In genomic region chrX:152915541-152916241, GRCh38 we compare ENCODE assay signal across 9 cellular contexts.
A peak's percentile ranks its signal among the peaks of the same experiment; 100 is the strongest.
DNase-seq lines count a peak whose midpoint lies in the region; ATAC-seq lines count a peak whose summit lies in the region.
"Had no signal": no experiment of that assay in that cellular context is flagged by ENCODE, and none has a peak within 500 bp of the region (broad histone marks: within the 10 kb centered on the region; RNA-seq: fewer than 3 reads in every experiment).

No MANE protein-coding gene starts in this region.

- peak; percentile 85 for ATAC-seq in GM21390 (IDR thresholded peaks at IDR 0.05; ENCODE audit: unreplicated experiment)
- peak; percentile 82 for ATAC-seq in HG03521 (IDR thresholded peaks at IDR 0.05; ENCODE audit: unreplicated experiment)
- ATAC-seq in stimulated activated naive B cell treated with anti-CD40 and anti-IgM and Interleukin-4, amounts not matched to agents 10 μg/mL and 1 μg/mL and 100 μg/mL, for 72 hours (replicated peaks), result peak; percentile 78 to 80

- no peak overlapping the region for H3K4me3 Mint-ChIP-seq in stimulated activated naive B cell treated with anti-CD40 and anti-IgM and Interleukin-4, amounts not matched to agents 10 μg/mL and 1 μg/mL and 100 μg/mL, for 72 hours
- H3K4me3 Mint-ChIP-seq: CD4-positive, CD25-positive, alpha-beta regulatory T cell had no signal

- peak; percentile 22 to 54 for DNase-seq in NCI-H524 (lab: John Stamatoyannopoulos, UW)
- DNase-seq in NCI-H524 treated with DMSO at 0.1 percent for 48 hours (lab: John Stamatoyannopoulos, UW), result no peak
- peak; percentile 5 for DNase-seq in SKM-1 (lab: John Stamatoyannopoulos, UW; ENCODE audit: unreplicated experiment)
- peak; percentile 70 for DNase-seq in germinal center (ENCODE audit: low spot score)
- DNase-seq in stimulated activated naive B cell treated with anti-CD40 and anti-IgM and Interleukin-4, amounts not matched to agents 10 μg/mL and 1 μg/mL and 100 μg/mL, for 72 hours, result peak; percentile 20
- DNase-seq in DMS153 (lab: John Stamatoyannopoulos, UW), result no peak
- DNase-seq: CD4-positive, CD25-positive, alpha-beta regulatory T cell had no signal

- no peaks in the 10 kb centered on the region for H3K36me3 Mint-ChIP-seq in stimulated activated naive B cell treated with anti-CD40 and anti-IgM and Interleukin-4, amounts not matched to agents 10 μg/mL and 1 μg/mL and 100 μg/mL, for 72 hours
- H3K36me3 Mint-ChIP-seq: CD4-positive, CD25-positive, alpha-beta regulatory T cell had no signal

- no peaks in the 10 kb centered on the region for H3K9me3 Mint-ChIP-seq in stimulated activated naive B cell treated with anti-CD40 and anti-IgM and Interleukin-4, amounts not matched to agents 10 μg/mL and 1 μg/mL and 100 μg/mL, for 72 hours

- H3K27ac Mint-ChIP-seq in stimulated activated naive B cell treated with anti-CD40 and anti-IgM and Interleukin-4, amounts not matched to agents 10 μg/mL and 1 μg/mL and 100 μg/mL, for 72 hours, result no peak overlapping the region
- H3K27ac Mint-ChIP-seq: CD4-positive, CD25-positive, alpha-beta regulatory T cell had no signal

- H3K4me1 Mint-ChIP-seq in stimulated activated naive B cell treated with anti-CD40 and anti-IgM and Interleukin-4, amounts not matched to agents 10 μg/mL and 1 μg/mL and 100 μg/mL, for 72 hours, result peaks cover 0 to 2% of the 10 kb centered on the region in 2 donors
- H3K4me1 Mint-ChIP-seq: CD4-positive, CD25-positive, alpha-beta regulatory T cell had no signal

- peaks cover 4 to 7% of the 10 kb centered on the region in 2 donors for H3K27me3 Mint-ChIP-seq in stimulated activated naive B cell treated with anti-CD40 and anti-IgM and Interleukin-4, amounts not matched to agents 10 μg/mL and 1 μg/mL and 100 μg/mL, for 72 hours
- H3K27me3 Mint-ChIP-seq: CD4-positive, CD25-positive, alpha-beta regulatory T cell had no signal

Comparison
In these comparisons a context has a peak if more than half of its experiments do, and no peak if none do; other contexts are left out.
1. DNase-seq: peak in NCI-H524 (2 of 2), SKM-1 (single experiment), germinal center (single experiment) and stimulated activated naive B cell treated with anti-CD40 and anti-IgM and Interleukin-4, amounts not matched to agents 10 μg/mL and 1 μg/mL and 100 μg/mL, for 72 hours (single experiment); none in NCI-H524 treated with DMSO at 0.1 percent for 48 hours (single experiment) and DMS153 (single experiment).
2. Peak in every context shown above with its lines, with median percentiles within 50 percentile points of each other: ATAC-seq.